Comparison of ENCODE assay signal across 9 cellular contexts in genomic region chr17:59572301-59572924, GRCh38. TPM values are rescaled to one million over a fixed set of nuclear protein-coding genes. Genes with fewer than 3 reads are reported as not detected.
A peak's percentile ranks its signal among the peaks of the same experiment; 100 is the strongest.
DNase-seq lines count a peak whose midpoint lies in the region; ATAC-seq and TF ChIP-seq lines count a peak whose summit lies in the region.
"Had no signal": no experiment of that assay in that cellular context is flagged by ENCODE, and none has a peak within 500 bp of the region (broad histone marks: within the 10 kb centered on the region; RNA-seq: fewer than 3 reads in every experiment).

No MANE protein-coding gene starts in this region.

- no peak overlapping the region for H2BK120ac ChIP-seq in mesenchymal stem cell (ENCODE audit: low read depth, low read length)

- H2AK5ac ChIP-seq in mesenchymal stem cell (ENCODE audit: low read length, severe bottlenecking): no peak overlapping the region

- H3K27me3 Mint-ChIP-seq in T-helper 2 cell treated with Interferon-gamma antibody and Interleukin-4, amounts not matched to agents 5 μg/mL and 100 μg/mL, for 36 hours (ENCODE audit: low read depth): no peaks in the 10 kb centered on the region

- H3K4me1 ChIP-seq in mesenchymal stem cell (ENCODE audit: control insufficient read depth, insufficient read depth, low read depth, low read length) (no peaks in the 10 kb centered on the region), sigmoid colon (no peaks in the 10 kb centered on the region)

- CTCF ChIA-PET in GM10248 (lab: Yijun Ruan, JAX): no interaction called here

- H3K4me3 ChIP-seq in mesenchymal stem cell (ENCODE audit: insufficient read depth in 1 of 2, low read depth in 1 of 2, low read length in 2 of 2): no peak overlapping the region
- no peak overlapping the region for H3K4me3 ChIP-seq in sigmoid colon

- H3K27me3 ChIP-seq in mesenchymal stem cell (ENCODE audit: control insufficient read depth in 1 of 2, insufficient read depth in 1 of 2, low read length in 2 of 2): no peaks in the 10 kb centered on the region
- H3K27me3 ChIP-seq in sigmoid colon: no peaks in the 10 kb centered on the region

- H3K18ac ChIP-seq in mesenchymal stem cell (ENCODE audit: low read depth in 1 of 2, low read length in 2 of 2): no peak overlapping the region

- TF ChIP-seq CTCF in GM10248 (IDR thresholded peaks at IDR 0.05; ENCODE audit: control extremely low read depth, extremely low read depth, low read depth, missing control alignments) (no peak), sigmoid colon (IDR thresholded peaks at IDR 0.05) (no peak)

- no peak overlapping the region for H3K4ac ChIP-seq in mesenchymal stem cell (ENCODE audit: low read depth in 1 of 2, low read length in 2 of 2)

- ATAC-seq in sciatic nerve: no peak

- no peak overlapping the region for H2AFZ ChIP-seq in mesenchymal stem cell (ENCODE audit: low read depth, low read length)

- H3K36me3 ChIP-seq in mesenchymal stem cell (ENCODE audit: control insufficient read depth in 1 of 2, insufficient read depth in 2 of 2, low read depth in 1 of 2, low read length in 2 of 2): peaks cover 5 to 24% of the 10 kb centered on the region in 2 experiments
- H3K36me3 ChIP-seq in sigmoid colon: peaks cover 0 to 27% (median 3%) of the 10 kb centered on the region in 4 donors

- POLR2A ChIA-PET in GM10248 (lab: Yijun Ruan, JAX): no interaction called here

- H2BK15ac ChIP-seq in mesenchymal stem cell (ENCODE audit: low read depth, poor library complexity, severe bottlenecking): no peak overlapping the region

- DNase-seq in activated CD4-positive, alpha-beta T cell treated with anti-CD3 and anti-CD28 coated beads for 48 hours: peak; percentile 38
- no peak for DNase-seq in activated CD4-positive, alpha-beta T cell treated with anti-CD3 and anti-CD28 coated beads, Interleukin-2, amount 50 U/mL, for 1 hour
- peak; percentile 55 for DNase-seq in GM10248 (ENCODE audit: extremely low spot score)
- DNase-seq in T-helper 2 cell treated with Interferon-gamma antibody and Interleukin-4, amounts not matched to agents 5 μg/mL and 100 μg/mL, for 36 hours (ENCODE audit: low spot score): peak; percentile 12
- DNase-seq in mesenchymal stem cell: peak; percentile 45
- no peak for DNase-seq in sciatic nerve (ENCODE audit: low spot score)
- DNase-seq in sigmoid colon: no peak
- DNase-seq in ecto neural progenitor cell (ENCODE audit: low spot score): no peak
- DNase-seq: SHP77 had no signal

- no peak overlapping the region for H3K23ac ChIP-seq in mesenchymal stem cell (ENCODE audit: low read length in 2 of 2)

- no peak for TF ChIP-seq EP300 in sigmoid colon (IDR thresholded peaks at IDR 0.05)

- no peak overlapping the region for H3K14ac ChIP-seq in mesenchymal stem cell (ENCODE audit: low read length in 2 of 2)

- H3K27ac ChIP-seq in mesenchymal stem cell (ENCODE audit: low read length, poor library complexity, severe bottlenecking) (no peak overlapping the region), sigmoid colon (no peak overlapping the region)

- TF ChIP-seq POLR2A in sigmoid colon (IDR thresholded peaks at IDR 0.05): no peak

- no peak overlapping the region for H2BK5ac ChIP-seq in mesenchymal stem cell (ENCODE audit: low read depth, low read length, poor library complexity, severe bottlenecking)

- no peak overlapping the region for H4K91ac ChIP-seq in mesenchymal stem cell (ENCODE audit: low read length)

- H3K27ac Mint-ChIP-seq in T-helper 2 cell treated with Interferon-gamma antibody and Interleukin-4, amounts not matched to agents 5 μg/mL and 100 μg/mL, for 36 hours: no peak overlapping the region

- H3K36me3 Mint-ChIP-seq in T-helper 2 cell treated with Interferon-gamma antibody and Interleukin-4, amounts not matched to agents 5 μg/mL and 100 μg/mL, for 36 hours (ENCODE audit: low read depth): peaks cover 13% of the 10 kb centered on the region

- H3K9me3 ChIP-seq in mesenchymal stem cell (ENCODE audit: control insufficient read depth, low read length) (no peaks in the 10 kb centered on the region), sigmoid colon (no peaks in the 10 kb centered on the region)

- H3K4me3 Mint-ChIP-seq in T-helper 2 cell treated with Interferon-gamma antibody and Interleukin-4, amounts not matched to agents 5 μg/mL and 100 μg/mL, for 36 hours: no peak overlapping the region

- no peak overlapping the region for H3K4me2 ChIP-seq in mesenchymal stem cell (ENCODE audit: low read length, poor library complexity, severe bottlenecking)

- peaks cover 11% of the 10 kb centered on the region for H3K4me1 Mint-ChIP-seq in T-helper 2 cell treated with Interferon-gamma antibody and Interleukin-4, amounts not matched to agents 5 μg/mL and 100 μg/mL, for 36 hours (ENCODE audit: low read depth)

- H3K9ac ChIP-seq in mesenchymal stem cell (ENCODE audit: low read length): no peak overlapping the region

- no peak overlapping the region for H4K8ac ChIP-seq in mesenchymal stem cell (ENCODE audit: low read length)

- H2BK12ac ChIP-seq in mesenchymal stem cell (ENCODE audit: low read length in 2 of 2): no peak overlapping the region

- WGBS in mesenchymal stem cell: 99% methylated on average over 8 of the region's 10 CpGs
- WGBS in sigmoid colon, 2 donors: 91 to 93% methylated on average over 10 of the region's 10 CpGs

- intact Hi-C loops in sciatic nerve (cut with DNase I) (no loop called here), sigmoid colon (cut with DNase I) (no loop called here)

- H3K9me3 Mint-ChIP-seq in T-helper 2 cell treated with Interferon-gamma antibody and Interleukin-4, amounts not matched to agents 5 μg/mL and 100 μg/mL, for 36 hours: no peaks in the 10 kb centered on the region

- peaks cover 11% of the 10 kb centered on the region for H3K79me1 ChIP-seq in mesenchymal stem cell (replicated peaks; ENCODE audit: low read length, poor library complexity, severe bottlenecking)

RNA-seq across cellular contexts. Expression of gene DHX40, which starts 7.0 kb away (rescaled TPM):
- polyA plus RNA-seq in mesenchymal stem cell (2013, experiment 1 of 2): 17.8 TPM
- polyA plus RNA-seq in mesenchymal stem cell (2013, experiment 2 of 2): 18.4 TPM
- total RNA-seq in sciatic nerve: 34.7 TPM
- total RNA-seq in sigmoid colon: 10 to 100 TPM; 36.8 to 53.2 (median 41.3) TPM
- polyA plus RNA-seq in sigmoid colon: 10 to 100 TPM; 13.8 to 16.2 (median 14.6) TPM

RNA-seq across cellular contexts. Expression of gene CLTC, which starts 47.3 kb away (rescaled TPM):
- 198 TPM for polyA plus RNA-seq in mesenchymal stem cell (2013, experiment 1 of 2)
- polyA plus RNA-seq in mesenchymal stem cell (2013, experiment 2 of 2): 188 TPM
- total RNA-seq in sciatic nerve: 213 TPM
- 100 to 1,000 TPM; 206 to 236 (median 214) TPM for total RNA-seq in sigmoid colon
- 100 to 1,000 TPM in 1 of 3 donors, 10 to 100 TPM in 2; 87.1 to 109 (median 90.2) TPM for polyA plus RNA-seq in sigmoid colon

Comparison
In these comparisons a context has a peak if more than half of its experiments do, and no peak if none do; other contexts are left out.
1. DNase-seq: peak in activated CD4-positive, alpha-beta T cell treated with anti-CD3 and anti-CD28 coated beads for 48 hours (single experiment), GM10248 (single experiment), T-helper 2 cell treated with Interferon-gamma antibody and Interleukin-4, amounts not matched to agents 5 μg/mL and 100 μg/mL, for 36 hours (single experiment) and mesenchymal stem cell (single experiment); none in activated CD4-positive, alpha-beta T cell treated with anti-CD3 and anti-CD28 coated beads, Interleukin-2, amount 50 U/mL, for 1 hour (single experiment), sciatic nerve (single experiment), sigmoid colon (single experiment) and ecto neural progenitor cell (single experiment).